ENCODE assay signal across 8 cellular contexts in genomic region chr5:37464581-37464980, GRCh38.
A peak's percentile ranks its signal among the peaks of the same experiment; 100 is the strongest.
DNase-seq lines count a peak whose midpoint lies in the region; TF ChIP-seq lines count a peak whose summit lies in the region.
"Not testable (repeated sequence)": the region's sequence is repeated elsewhere in the genome, so short reads cannot be mapped to it uniquely, and the experiment has no call there.

No MANE protein-coding gene starts in this region.

- not testable (repeated sequence) for H3K27me3 Mint-ChIP-seq in stimulated activated naive CD8-positive, alpha-beta T cell treated with anti-CD3 and anti-CD28 coated beads, Interleukin-15, Interleukin-2, amounts not matched to agents 100 ng/mL and 50 ng/mL, for 24 hours

- H3K4me2 ChIP-seq in osteoblast (ENCODE audit: insufficient read depth, low read length) = not testable (repeated sequence)

- H3K9me3 ChIP-seq in osteoblast (ENCODE audit: low read depth, low read length) = not testable (repeated sequence)

- in situ Hi-C loops in G401 (cut with HindIII; ENCODE audit: low sequenced_read_pairs) = not testable (repeated sequence)

- not testable (repeated sequence) for H4K20me1 ChIP-seq in osteoblast (ENCODE audit: insufficient read depth, low read length)

- not testable (repeated sequence) for DNase-seq in AG09319 (ENCODE audit: extremely low read depth, low read depth); osteoblast (ENCODE audit: insufficient read length, low spot score, missing footprints)
- DNase-seq in G401 (ENCODE audit: low spot score) (peak; percentile 30), NCI-H82 (lab: John Stamatoyannopoulos, UW) (peak; percentile 28), amniotic epithelial cell (ENCODE audit: low read depth) (peak; percentile 1), fibroblast of mammary gland (ENCODE audit: low read depth) (peak; percentile 12), globus pallidus (ENCODE audit: low spot score) (peak; percentile 2)

- H3K4me3 ChIP-seq in fibroblast of mammary gland (ENCODE audit: control insufficient read depth, low read depth, low read length); osteoblast (ENCODE audit: insufficient read depth, low read length): not testable (repeated sequence)

- not testable (repeated sequence) for H3K79me2 ChIP-seq in osteoblast (ENCODE audit: insufficient read depth, low read length)

- not testable (repeated sequence) for H3K27ac ChIP-seq in osteoblast (ENCODE audit: low read depth, low read length)

- not testable (repeated sequence) for H2AFZ ChIP-seq in osteoblast (ENCODE audit: low read length)

- not testable (repeated sequence) for H3K4me1 ChIP-seq in osteoblast (ENCODE audit: insufficient read depth, low read length)

- H3K36me3 ChIP-seq in osteoblast (ENCODE audit: insufficient read depth, low read length) = not testable (repeated sequence)

- H3K36me3 Mint-ChIP-seq in stimulated activated naive CD8-positive, alpha-beta T cell treated with anti-CD3 and anti-CD28 coated beads, Interleukin-15, Interleukin-2, amounts not matched to agents 100 ng/mL and 50 ng/mL, for 24 hours (ENCODE audit: low read depth) = peaks cover 28% of the 10 kb centered on the region

- H3K27ac Mint-ChIP-seq in stimulated activated naive CD8-positive, alpha-beta T cell treated with anti-CD3 and anti-CD28 coated beads, Interleukin-15, Interleukin-2, amounts not matched to agents 100 ng/mL and 50 ng/mL, for 24 hours = peak overlapping the region; percentile 41

- not testable (repeated sequence) for H3K4me1 Mint-ChIP-seq in stimulated activated naive CD8-positive, alpha-beta T cell treated with anti-CD3 and anti-CD28 coated beads, Interleukin-15, Interleukin-2, amounts not matched to agents 100 ng/mL and 50 ng/mL, for 24 hours (ENCODE audit: low read depth)

- not testable (repeated sequence) for H3K9me3 Mint-ChIP-seq in stimulated activated naive CD8-positive, alpha-beta T cell treated with anti-CD3 and anti-CD28 coated beads, Interleukin-15, Interleukin-2, amounts not matched to agents 100 ng/mL and 50 ng/mL, for 24 hours

- not testable (repeated sequence) for H3K27me3 ChIP-seq in osteoblast (ENCODE audit: insufficient read depth, low read length)

- H3K4me3 Mint-ChIP-seq in stimulated activated naive CD8-positive, alpha-beta T cell treated with anti-CD3 and anti-CD28 coated beads, Interleukin-15, Interleukin-2, amounts not matched to agents 100 ng/mL and 50 ng/mL, for 24 hours = not testable (repeated sequence)

- TF ChIP-seq CTCF in AG09319 (IDR thresholded peaks at IDR 0.05; ENCODE audit: low read depth, low read length) (peak; percentile 15), osteoblast (IDR thresholded peaks at IDR 0.05; ENCODE audit: extremely low read depth, low read depth, low read length) (peak; percentile 15)
- TF ChIP-seq CTCF in fibroblast of mammary gland (conservative IDR thresholded peaks at IDR 0.05; ENCODE audit: control insufficient read depth, insufficient read depth, low read depth, low read length) = not testable (repeated sequence)
